ENCODE assay signal across 8 cellular contexts in the genomic region with DNA sequence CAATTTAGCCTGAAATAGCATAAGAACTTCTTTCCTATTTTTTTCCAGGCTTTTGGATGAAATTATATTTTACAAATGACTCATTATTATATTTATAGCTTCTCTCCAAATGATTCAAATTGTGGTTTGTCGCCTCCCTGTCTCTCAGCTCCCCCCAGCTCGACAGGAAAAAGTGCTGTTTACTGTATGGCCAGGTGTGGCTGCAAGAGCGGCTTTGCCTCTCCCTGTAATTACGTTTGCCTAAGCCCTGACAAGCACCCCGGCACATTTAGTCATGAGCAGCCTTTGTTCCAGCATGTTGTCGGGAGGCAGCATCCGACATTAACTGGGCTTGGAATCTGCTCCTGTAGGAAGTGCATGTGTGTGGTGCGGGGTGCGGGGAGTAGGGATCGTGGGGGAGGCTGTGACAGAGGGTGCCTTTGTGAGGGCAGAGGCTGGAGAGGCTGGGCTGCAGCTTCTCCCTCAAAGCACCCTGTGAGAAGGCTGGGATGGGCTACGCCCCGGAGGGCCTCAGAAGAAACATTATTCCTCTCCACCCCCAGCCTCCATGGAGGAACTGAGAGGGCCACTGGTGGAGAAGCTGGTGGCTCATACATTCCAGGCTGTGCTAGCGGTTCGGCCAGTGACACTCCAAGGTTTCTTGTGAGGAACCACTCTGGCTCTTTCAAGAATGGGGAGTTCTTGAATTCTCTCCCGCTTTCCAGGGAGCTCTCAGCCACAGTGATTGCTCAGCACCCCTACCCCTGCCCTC. TPM values are rescaled to one million over a fixed set of nuclear protein-coding genes. Genes with fewer than 3 reads are reported as not detected.
DNase-seq lines count a peak whose midpoint lies in the region; ATAC-seq and TF ChIP-seq lines count a peak whose summit lies in the region.

No MANE protein-coding gene starts in this region.

- DNase-seq in activated naive CD4-positive, alpha-beta T cell treated with Interleukin-2 at 50 U/mL for 16 hours: no peak
- DNase-seq in NCI-H82 (lab: John Stamatoyannopoulos, UW) (peak; percentile 85), MCF 10A (ENCODE audit: unreplicated experiment) (peak; percentile 90), left colon (peak; percentile 75 to 83), superior temporal gyrus (ENCODE audit: extremely low spot score) (peak; percentile 70), RKO (ENCODE audit: low spot score) (no peak)

- POLR2A ChIA-PET in MCF 10A (lab: Yijun Ruan, JAX): interaction anchor here (0.6 to 6.1 kb wide), 18 partner anchors 8 to 1031 kb away, joined by 3 to 130 read pairs (median 6); a partner anchor contains a TSS

- H3K4me1 Mint-ChIP-seq in activated naive CD4-positive, alpha-beta T cell treated with anti-CD3 and anti-CD28 coated beads, Interleukin-2, amount 50 U/mL, for 24 hours: peaks cover 10% of the 10 kb centered on the region
- peaks cover 49% of the 10 kb centered on the region for H3K4me1 Mint-ChIP-seq in MCF 10A (ENCODE audit: insufficient read depth, unreplicated experiment)

- peak overlapping the region; percentile 30 for H3K4me3 Mint-ChIP-seq in activated naive CD4-positive, alpha-beta T cell treated with anti-CD3 and anti-CD28 coated beads, Interleukin-2, amount 50 U/mL, for 24 hours
- peak overlapping the region; percentile 63 for H3K4me3 Mint-ChIP-seq in MCF 10A (ENCODE audit: unreplicated experiment)

- CTCF ChIA-PET in MCF 10A (lab: Yijun Ruan, JAX): interaction anchor here (0.6 to 3.6 kb wide), 16 partner anchors 9 to 1756 kb away, joined by 3 to 30 read pairs (median 4); a partner anchor contains a TSS

- intact Hi-C loops in MCF 10A (cut with micrococcal nuclease): loop anchor here (1.0 to 2.0 kb wide), 2 partner anchors 23 to 44 kb away; no protein-coding TSS in a partner anchor
- intact Hi-C loops in left colon (cut with DNase I, micrococcal nuclease): no loop called here

- peaks cover 2% of the 10 kb centered on the region for H3K9me3 Mint-ChIP-seq in activated naive CD4-positive, alpha-beta T cell treated with anti-CD3 and anti-CD28 coated beads, Interleukin-2, amount 50 U/mL, for 24 hours
- H3K9me3 Mint-ChIP-seq in MCF 10A (ENCODE audit: unreplicated experiment): no peaks in the 10 kb centered on the region

- ATAC-seq in left colon (peak; percentile 75), HG02840 (IDR thresholded peaks at IDR 0.05; ENCODE audit: low FRiP score, unreplicated experiment) (no peak)

- H3K36me3 Mint-ChIP-seq in activated naive CD4-positive, alpha-beta T cell treated with anti-CD3 and anti-CD28 coated beads, Interleukin-2, amount 50 U/mL, for 24 hours: peaks cover 3% of the 10 kb centered on the region
- H3K36me3 Mint-ChIP-seq in MCF 10A (ENCODE audit: insufficient read depth, unreplicated experiment): no peaks in the 10 kb centered on the region

- H3K27me3 Mint-ChIP-seq in activated naive CD4-positive, alpha-beta T cell treated with anti-CD3 and anti-CD28 coated beads, Interleukin-2, amount 50 U/mL, for 24 hours: no peaks in the 10 kb centered on the region
- no peaks in the 10 kb centered on the region for H3K27me3 Mint-ChIP-seq in MCF 10A (ENCODE audit: insufficient read depth, unreplicated experiment)

- BruUV-seq in MCF 10A (replicated peaks; lab: Mats Ljungman, UMichigan): no TSS peak

- no peak for TF ChIP-seq CTCF in MCF 10A (IDR thresholded peaks at IDR 0.05; ENCODE audit: unreplicated experiment)

- H3K27ac Mint-ChIP-seq in activated naive CD4-positive, alpha-beta T cell treated with anti-CD3 and anti-CD28 coated beads, Interleukin-2, amount 50 U/mL, for 24 hours: peak overlapping the region; percentile 55
- H3K27ac Mint-ChIP-seq in MCF 10A (ENCODE audit: low read depth, unreplicated experiment): peak overlapping the region; percentile 91

RNA-seq across cellular contexts. Expression of a gene that starts 42.1 kb away (rescaled TPM):
- total RNA-seq in MCF 10A (2022): 73.4 and 76.5 TPM in 2 replicates
- 100 to 1,000 TPM; 152 to 254 TPM for total RNA-seq in left colon

RNA-seq across cellular contexts. Expression of a gene that starts 52.8 kb away (rescaled TPM):
- total RNA-seq in MCF 10A (2022): 1.9 and 3.0 TPM in 2 replicates
- total RNA-seq in left colon: 10 to 100 TPM; 13.9 to 16.1 TPM

Comparison
In these comparisons a context has a peak if more than half of its experiments do, and no peak if none do; other contexts are left out.
1. DNase-seq: peak in NCI-H82 (single experiment), MCF 10A (single experiment), left colon (2 of 2) and superior temporal gyrus (single experiment); none in activated naive CD4-positive, alpha-beta T cell treated with Interleukin-2 at 50 U/mL for 16 hours (single experiment) and RKO (single experiment).